1 cellular context compared by ENCODE assay signal in genomic region chrX:47217121-47217851, GRCh38.
A peak's percentile ranks its signal among the peaks of the same experiment; 100 is the strongest.
TF ChIP-seq lines count a peak whose summit lies in the region.

No MANE protein-coding gene starts in this region.

TF ChIP-seq in HepG2, 621 proteins besides CTCF, POLR2A, EP300 and RAD21:
- TF ChIP-seq CBX2 (IDR thresholded peaks at IDR 0.05; ENCODE audit: low read depth, low read length) (no peak), CBX2 (CRISPR knock-in tag; IDR thresholded peaks at IDR 0.05; ENCODE audit: low read depth) (no peak), SAP130 (CRISPR knock-in tag; IDR thresholded peaks at IDR 0.05; ENCODE audit: low read depth) (0 out of 2 replicates have a peak, but pooled peaks have one; percentile 12), HOXA3 (CRISPR knock-in tag; IDR thresholded peaks at IDR 0.05) (peak; percentile 14; the same call in 1 of the 2 replicates), MXI1 (IDR thresholded peaks at IDR 0.05; ENCODE audit: borderline replicate concordance, low read depth, low read length) (peak; percentile 29; the same call in 1 of the 3 replicates), SNAPC2 (CRISPR knock-in tag; IDR thresholded peaks at IDR 0.05) (peak; percentile 73; the same call in 1 of the 2 replicates), SNAPC4 (CRISPR knock-in tag; IDR thresholded peaks at IDR 0.05) (peak; percentile 32; the same call in 1 of the 2 replicates), ZMAT3 (CRISPR knock-in tag; conservative IDR thresholded peaks at IDR 0.05) (no peak), POLR2G (IDR thresholded peaks at IDR 0.05; ENCODE audit: low read depth, low read length) (peak; percentile 65; the same call in 1 of the 2 replicates), FIP1L1 (IDR thresholded peaks at IDR 0.05; ENCODE audit: borderline replicate concordance, insufficient read depth, low read depth, low read length) (0 out of 2 replicates have a peak, but pooled peaks have one; percentile 46), AGO2 (optimal IDR thresholded peaks at IDR 0.05; ENCODE audit: low read depth, low read length) (peak; percentile 62), KDM2A (CRISPR knock-in tag; IDR thresholded peaks at IDR 0.05; ENCODE audit: borderline replicate concordance, low read depth) (peak; percentile 70), ATAD3A (CRISPR knock-in tag; IDR thresholded peaks at IDR 0.05) (no peak), RBFOX2 (IDR thresholded peaks at IDR 0.05; ENCODE audit: low read depth, low read length) (peak; percentile 38; the same call in 1 of the 2 replicates), ZBTB40 (IDR thresholded peaks at IDR 0.05) (no peak), ZBTB40 (CRISPR knock-in tag; IDR thresholded peaks at IDR 0.05) (0 out of 2 replicates have a peak, but pooled peaks have one; percentile 6), ZNF772 (CRISPR knock-in tag; IDR thresholded peaks at IDR 0.05) (no peak), ZNF7 (CRISPR knock-in tag; IDR thresholded peaks at IDR 0.05) (peak; percentile 61), GZF1 (CRISPR knock-in tag; IDR thresholded peaks at IDR 0.05) (no peak), NR1H2 (CRISPR knock-in tag; IDR thresholded peaks at IDR 0.05; ENCODE audit: borderline replicate concordance, low read depth) (no peak)
